Comparison of ENCODE assay signal across 1 cellular context in genomic region chr6:34887753-34888440, GRCh38.
A peak's percentile ranks its signal among the peaks of the same experiment; 100 is the strongest.
TF ChIP-seq lines count a peak whose summit lies in the region.

Gene TAF11, minus strand, starts transcription at chr6:34888042. Its CDS starts 85 bp downstream, at chr6:34887957.

TF ChIP-seq in HepG2, 621 proteins besides CTCF, POLR2A, EP300 and RAD21 (continued from another document and continues in another):
- TF ChIP-seq CSRNP2 (CRISPR knock-in tag; conservative IDR thresholded peaks at IDR 0.05; ENCODE audit: low read depth) (no peak), HOXA9 (CRISPR knock-in tag; IDR thresholded peaks at IDR 0.05; ENCODE audit: borderline replicate concordance) (peak; percentile 83), PHF8 (CRISPR knock-in tag; IDR thresholded peaks at IDR 0.05) (peak; percentile 89), MBNL3 (CRISPR knock-in tag; conservative IDR thresholded peaks at IDR 0.05) (no peak), TFDP1 (CRISPR knock-in tag; IDR thresholded peaks at IDR 0.05; ENCODE audit: borderline replicate concordance) (peak; percentile 98), FOXK1 (CRISPR knock-in tag; IDR thresholded peaks at IDR 0.05; ENCODE audit: borderline replicate concordance, low read depth) (peak; percentile 92), JUND (CRISPR knock-in tag; IDR thresholded peaks at IDR 0.05) (peak; percentile 67), SP140L (CRISPR knock-in tag; IDR thresholded peaks at IDR 0.05; ENCODE audit: borderline replicate concordance) (no peak), ZNF841 (CRISPR knock-in tag; IDR thresholded peaks at IDR 0.05; ENCODE audit: borderline replicate concordance) (0 out of 2 replicates have a peak, but pooled peaks have one; percentile 33), SATB2 (CRISPR knock-in tag; IDR thresholded peaks at IDR 0.05) (no peak), ZFP37 (CRISPR knock-in tag; IDR thresholded peaks at IDR 0.05; ENCODE audit: borderline replicate concordance) (peak; percentile 87; the same call in 1 of the 2 replicates), ADNP (CRISPR knock-in tag; IDR thresholded peaks at IDR 0.05) (no peak), GLI4 (CRISPR knock-in tag; IDR thresholded peaks at IDR 0.05; ENCODE audit: borderline replicate concordance) (no peak), ZFP36L2 (CRISPR knock-in tag; IDR thresholded peaks at IDR 0.05) (peak; percentile 27; the same call in 1 of the 2 replicates), NFIB (CRISPR knock-in tag; IDR thresholded peaks at IDR 0.05; ENCODE audit: borderline replicate concordance) (no peak), TSC22D2 (CRISPR knock-in tag; IDR thresholded peaks at IDR 0.05; ENCODE audit: borderline replicate concordance) (peak; percentile 64; the same call in 1 of the 2 replicates), ZNF10 (CRISPR knock-in tag; IDR thresholded peaks at IDR 0.05; ENCODE audit: borderline replicate concordance, low read depth) (0 out of 2 replicates have a peak, but pooled peaks have one; percentile 44), SAFB2 (CRISPR knock-in tag; IDR thresholded peaks at IDR 0.05; ENCODE audit: borderline replicate concordance, low read depth) (peak; percentile 82; the same call in 1 of the 2 replicates), DR1 (CRISPR knock-in tag; IDR thresholded peaks at IDR 0.05) (peak; percentile 55; the same call in 1 of the 2 replicates), HOXD1 (CRISPR knock-in tag; IDR thresholded peaks at IDR 0.05) (no peak), MIER3 (CRISPR knock-in tag; IDR thresholded peaks at IDR 0.05; ENCODE audit: borderline replicate concordance) (peak; percentile 82; the same call in 1 of the 2 replicates), RARG (CRISPR knock-in tag; IDR thresholded peaks at IDR 0.05; ENCODE audit: low read depth) (no peak), ZNF563 (CRISPR knock-in tag; IDR thresholded peaks at IDR 0.05) (peak; percentile 86), ZNF772 (CRISPR knock-in tag; IDR thresholded peaks at IDR 0.05) (peak; percentile 78), ZFYVE20 (CRISPR knock-in tag; IDR thresholded peaks at IDR 0.05; ENCODE audit: borderline replicate concordance, low read depth) (0 out of 2 replicates have a peak, but pooled peaks have one; percentile 18), GTF2F1 (IDR thresholded peaks at IDR 0.05; ENCODE audit: low read length) (peak; percentile 83), PITX1 (CRISPR knock-in tag; IDR thresholded peaks at IDR 0.05) (peak; percentile 87; the same call in 1 of the 2 replicates), ATF2 (CRISPR knock-in tag; IDR thresholded peaks at IDR 0.05) (peak; percentile 97), ZNF281 (CRISPR knock-in tag; IDR thresholded peaks at IDR 0.05; ENCODE audit: borderline replicate concordance) (peak; percentile 47; the same call in 1 of the 2 replicates), ZNF567 (CRISPR knock-in tag; IDR thresholded peaks at IDR 0.05; ENCODE audit: borderline replicate concordance) (0 out of 2 replicates have a peak, but pooled peaks have one; percentile 39), ZNF513 (CRISPR knock-in tag; conservative IDR thresholded peaks at IDR 0.05) (peak; percentile 47; the same call in 1 of the 2 replicates), KDM5B (CRISPR knock-in tag; IDR thresholded peaks at IDR 0.05; ENCODE audit: borderline replicate concordance) (peak; percentile 66; the same call in 1 of the 2 replicates), ZBTB25 (CRISPR knock-in tag; IDR thresholded peaks at IDR 0.05) (peak; percentile 92), ZBTB3 (CRISPR knock-in tag; IDR thresholded peaks at IDR 0.05; ENCODE audit: borderline replicate concordance, low read depth) (peak; percentile 44; the same call in 1 of the 2 replicates), KAT7 (CRISPR knock-in tag; IDR thresholded peaks at IDR 0.05; ENCODE audit: borderline replicate concordance) (peak; percentile 90; the same call in 1 of the 2 replicates), KLF9 (CRISPR knock-in tag; IDR thresholded peaks at IDR 0.05; ENCODE audit: low read depth) (peak; percentile 65; the same call in 1 of the 2 replicates), DMAP1 (CRISPR knock-in tag; IDR thresholded peaks at IDR 0.05) (peak; percentile 93), ZNF44 (CRISPR knock-in tag; IDR thresholded peaks at IDR 0.05) (peak; percentile 97; the same call in 1 of the 2 replicates), RXRA (CRISPR knock-in tag; IDR thresholded peaks at IDR 0.05) (peak; percentile 73), SOX5 (CRISPR knock-in tag; IDR thresholded peaks at IDR 0.05; ENCODE audit: borderline replicate concordance) (peak; percentile 77), JUNB (CRISPR knock-in tag; IDR thresholded peaks at IDR 0.05; ENCODE audit: borderline replicate concordance) (no peak), HNF4A (CRISPR knock-in tag; IDR thresholded peaks at IDR 0.05) (peak; percentile 60), THAP7 (CRISPR knock-in tag; IDR thresholded peaks at IDR 0.05) (0 out of 2 replicates have a peak, but pooled peaks have one; percentile 20), ZNF235 (CRISPR knock-in tag; IDR thresholded peaks at IDR 0.05; ENCODE audit: borderline replicate concordance) (peak; percentile 65; the same call in 1 of the 2 replicates), ZNF552 (CRISPR knock-in tag; IDR thresholded peaks at IDR 0.05; ENCODE audit: borderline replicate concordance) (0 out of 2 replicates have a peak, but pooled peaks have one; percentile 43), ZFP36 (IDR thresholded peaks at IDR 0.05; ENCODE audit: borderline replicate concordance, low read depth, low read length, partially characterized antibody) (no peak), RNF219 (CRISPR knock-in tag; IDR thresholded peaks at IDR 0.05) (no peak), ZFP1 (CRISPR knock-in tag; IDR thresholded peaks at IDR 0.05) (peak; percentile 43; the same call in 1 of the 2 replicates), MED13 (CRISPR knock-in tag; IDR thresholded peaks at IDR 0.05) (0 out of 2 replicates have a peak, but pooled peaks have one; percentile 28), CCAR2 (optimal IDR thresholded peaks at IDR 0.05; ENCODE audit: low read depth, low read length) (peak; percentile 55), HMGXB4 (CRISPR knock-in tag; IDR thresholded peaks at IDR 0.05; ENCODE audit: borderline replicate concordance in 1 of 2, low read depth in 1 of 2) (peak; percentile 87 to 92; a peak in 3 of 4 replicates), DBP (CRISPR knock-in tag; IDR thresholded peaks at IDR 0.05; ENCODE audit: not compliant biosample characterization) (no peak)
